Comparison of ENCODE assay signal across 1 cellular context in genomic region chr11:59602432-59602831, GRCh38.
TF ChIP-seq lines count a peak whose summit lies in the region.

No MANE protein-coding gene starts in this region.

TF ChIP-seq in GM23338, 12 proteins besides CTCF, POLR2A, EP300 and RAD21 (continued from another document):
- TF ChIP-seq, protein P1, sequence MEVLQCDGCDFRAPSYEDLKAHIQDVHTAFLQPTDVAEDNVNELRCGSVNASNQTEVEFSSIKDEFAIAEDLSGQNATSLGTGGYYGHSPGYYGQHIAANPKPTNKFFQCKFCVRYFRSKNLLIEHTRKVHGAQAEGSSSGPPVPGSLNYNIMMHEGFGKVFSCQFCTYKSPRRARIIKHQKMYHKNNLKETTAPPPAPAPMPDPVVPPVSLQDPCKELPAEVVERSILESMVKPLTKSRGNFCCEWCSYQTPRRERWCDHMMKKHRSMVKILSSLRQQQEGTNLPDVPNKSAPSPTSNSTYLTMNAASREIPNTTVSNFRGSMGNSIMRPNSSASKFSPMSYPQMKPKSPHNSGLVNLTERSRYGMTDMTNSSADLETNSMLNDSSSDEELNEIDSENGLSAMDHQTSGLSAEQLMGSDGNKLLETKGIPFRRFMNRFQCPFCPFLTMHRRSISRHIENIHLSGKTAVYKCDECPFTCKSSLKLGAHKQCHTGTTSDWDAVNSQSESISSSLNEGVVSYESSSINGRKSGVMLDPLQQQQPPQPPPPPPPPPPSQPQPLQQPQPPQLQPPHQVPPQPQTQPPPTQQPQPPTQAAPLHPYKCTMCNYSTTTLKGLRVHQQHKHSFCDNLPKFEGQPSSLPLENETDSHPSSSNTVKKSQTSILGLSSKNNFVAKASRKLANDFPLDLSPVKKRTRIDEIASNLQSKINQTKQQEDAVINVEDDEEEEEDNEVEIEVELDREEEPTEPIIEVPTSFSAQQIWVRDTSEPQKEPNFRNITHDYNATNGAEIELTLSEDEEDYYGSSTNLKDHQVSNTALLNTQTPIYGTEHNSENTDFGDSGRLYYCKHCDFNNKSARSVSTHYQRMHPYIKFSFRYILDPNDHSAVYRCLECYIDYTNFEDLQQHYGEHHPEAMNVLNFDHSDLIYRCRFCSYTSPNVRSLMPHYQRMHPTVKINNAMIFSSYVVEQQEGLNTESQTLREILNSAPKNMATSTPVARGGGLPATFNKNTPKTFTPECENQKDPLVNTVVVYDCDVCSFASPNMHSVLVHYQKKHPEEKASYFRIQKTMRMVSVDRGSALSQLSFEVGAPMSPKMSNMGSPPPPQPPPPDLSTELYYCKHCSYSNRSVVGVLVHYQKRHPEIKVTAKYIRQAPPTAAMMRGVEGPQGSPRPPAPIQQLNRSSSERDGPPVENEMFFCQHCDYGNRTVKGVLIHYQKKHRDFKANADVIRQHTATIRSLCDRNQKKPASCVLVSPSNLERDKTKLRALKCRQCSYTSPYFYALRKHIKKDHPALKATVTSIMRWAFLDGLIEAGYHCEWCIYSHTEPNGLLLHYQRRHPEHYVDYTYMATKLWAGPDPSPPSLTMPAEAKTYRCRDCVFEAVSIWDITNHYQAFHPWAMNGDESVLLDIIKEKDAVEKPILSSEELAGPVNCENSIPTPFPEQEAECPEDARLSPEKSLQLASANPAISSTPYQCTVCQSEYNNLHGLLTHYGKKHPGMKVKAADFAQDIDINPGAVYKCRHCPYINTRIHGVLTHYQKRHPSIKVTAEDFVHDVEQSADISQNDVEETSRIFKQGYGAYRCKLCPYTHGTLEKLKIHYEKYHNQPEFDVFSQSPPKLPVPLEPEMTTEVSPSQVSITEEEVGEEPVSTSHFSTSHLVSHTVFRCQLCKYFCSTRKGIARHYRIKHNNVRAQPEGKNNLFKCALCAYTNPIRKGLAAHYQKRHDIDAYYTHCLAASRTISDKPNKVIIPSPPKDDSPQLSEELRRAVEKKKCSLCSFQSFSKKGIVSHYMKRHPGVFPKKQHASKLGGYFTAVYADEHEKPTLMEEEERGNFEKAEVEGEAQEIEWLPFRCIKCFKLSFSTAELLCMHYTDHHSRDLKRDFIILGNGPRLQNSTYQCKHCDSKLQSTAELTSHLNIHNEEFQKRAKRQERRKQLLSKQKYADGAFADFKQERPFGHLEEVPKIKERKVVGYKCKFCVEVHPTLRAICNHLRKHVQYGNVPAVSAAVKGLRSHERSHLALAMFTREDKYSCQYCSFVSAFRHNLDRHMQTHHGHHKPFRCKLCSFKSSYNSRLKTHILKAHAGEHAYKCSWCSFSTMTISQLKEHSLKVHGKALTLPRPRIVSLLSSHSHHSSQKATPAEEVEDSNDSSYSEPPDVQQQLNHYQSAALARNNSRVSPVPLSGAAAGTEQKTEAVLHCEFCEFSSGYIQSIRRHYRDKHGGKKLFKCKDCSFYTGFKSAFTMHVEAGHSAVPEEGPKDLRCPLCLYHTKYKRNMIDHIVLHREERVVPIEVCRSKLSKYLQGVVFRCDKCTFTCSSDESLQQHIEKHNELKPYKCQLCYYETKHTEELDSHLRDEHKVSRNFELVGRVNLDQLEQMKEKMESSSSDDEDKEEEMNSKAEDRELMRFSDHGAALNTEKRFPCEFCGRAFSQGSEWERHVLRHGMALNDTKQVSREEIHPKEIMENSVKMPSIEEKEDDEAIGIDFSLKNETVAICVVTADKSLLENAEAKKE (CRISPR knock-in tag; IDR thresholded peaks at IDR 0.05): no peak
- TF ChIP-seq REST (IDR thresholded peaks at IDR 0.05; ENCODE audit: unreplicated experiment) (no peak), POLR2AphosphoS5 (IDR thresholded peaks at IDR 0.05; ENCODE audit: low read depth) (no peak), ZNF331 (CRISPR knock-in tag; IDR thresholded peaks at IDR 0.05; ENCODE audit: low read depth) (no peak), JUNB (IDR thresholded peaks at IDR 0.05; ENCODE audit: unreplicated experiment) (no peak), EZH2phosphoT487 (IDR thresholded peaks at IDR 0.05; ENCODE audit: unreplicated experiment) (no peak), CREB1 (CRISPR knock-in tag; IDR thresholded peaks at IDR 0.05; ENCODE audit: low read depth) (no peak)
TF ChIP-seq in GM23338: peak in this region for 0.
